16 cellular contexts compared by ENCODE assay signal in genomic region chr16:82329504-82330192, GRCh38.
DNase-seq lines count a peak whose midpoint lies in the region; ATAC-seq and TF ChIP-seq lines count a peak whose summit lies in the region.
"Had no signal": no experiment of that assay in that cellular context is flagged by ENCODE, and none has a peak within 500 bp of the region (broad histone marks: within the 10 kb centered on the region; RNA-seq: fewer than 3 reads in every experiment).

No MANE protein-coding gene starts in this region.

- intact Hi-C loops in lower lobe of right lung (cut with DNase I) = no loop called here

- H3K27ac Mint-ChIP-seq in activated naive CD8-positive, alpha-beta T cell treated with anti-CD3 and anti-CD28 coated beads for 36 hours = no peak overlapping the region
- H3K27ac Mint-ChIP-seq: activated CD4-positive, alpha-beta T cell treated with anti-CD3 and anti-CD28 coated beads, Interleukin-2, amount 10 ng/mL, durations not matched to agents 7 days and 5 days; B cell; naive B cell had no signal

- TF ChIP-seq CTCF in lower lobe of right lung (IDR thresholded peaks at IDR 0.05) = no peak

- peak; percentile 92 for DNase-seq in DMS53 treated with DMSO at 0.1 percent for 48 hours (lab: John Stamatoyannopoulos, UW; ENCODE audit: unreplicated experiment)
- DNase-seq in NCI-H146 treated with DMSO at 0.1 percent for 48 hours (lab: John Stamatoyannopoulos, UW; ENCODE audit: unreplicated experiment) = peak; percentile 58
- peak; percentile 66 for DNase-seq in NCI-H774 (lab: John Stamatoyannopoulos, UW)
- no peak for DNase-seq in lower lobe of right lung
- DNase-seq in stimulated activated CD4-positive, alpha-beta T cell treated with anti-CD3 and anti-CD28 coated beads, Interleukin-4, amount 100 ng/mL, for 24 hours = no peak
- no peak for DNase-seq in activated naive CD8-positive, alpha-beta T cell treated with anti-CD3 and anti-CD28 coated beads for 36 hours
- DNase-seq: activated CD4-positive, alpha-beta T cell treated with anti-CD3 and anti-CD28 coated beads, Interleukin-2, amount 10 ng/mL, durations not matched to agents 7 days and 5 days; naive B cell; NCI-H2227 treated with DMSO at 0.1 percent for 48 hours; RPMI8226; stimulated activated naive CD8-positive, alpha-beta T cell treated with anti-CD3 and anti-CD28 coated beads, Interleukin-15, Interleukin-2, amounts not matched to agents 100 U/mL and 50 U/mL, for 24 hours; T-helper 2 cell had no signal

- H3K36me3 Mint-ChIP-seq in activated naive CD8-positive, alpha-beta T cell treated with anti-CD3 and anti-CD28 coated beads for 36 hours = peaks cover 3% of the 10 kb centered on the region
- H3K36me3 Mint-ChIP-seq: naive B cell had no signal

- H3K27me3 Mint-ChIP-seq in activated naive CD8-positive, alpha-beta T cell treated with anti-CD3 and anti-CD28 coated beads for 36 hours = peaks cover 3% of the 10 kb centered on the region
- H3K27me3 Mint-ChIP-seq: activated CD4-positive, alpha-beta T cell treated with anti-CD3 and anti-CD28 coated beads, Interleukin-2, amount 10 ng/mL, durations not matched to agents 7 days and 5 days had no signal

- H3K4me3 ChIP-seq in lower lobe of right lung = no peak overlapping the region
- H3K4me3 ChIP-seq: gastroesophageal sphincter had no signal

- ATAC-seq in lower lobe of right lung = peak; percentile 42 to 76
- no peak for ATAC-seq in HG02678 (IDR thresholded peaks at IDR 0.05; ENCODE audit: unreplicated experiment)
- ATAC-seq in HG02610 (IDR thresholded peaks at IDR 0.05; ENCODE audit: unreplicated experiment) = no peak
- ATAC-seq: gastroesophageal sphincter; stimulated activated naive CD8-positive, alpha-beta T cell treated with anti-CD3 and anti-CD28 coated beads, Interleukin-15, Interleukin-2, amounts not matched to agents 100 U/mL and 50 U/mL, for 24 hours had no signal

- H3K4me1 ChIP-seq in lower lobe of right lung = no peaks in the 10 kb centered on the region
- H3K4me1 ChIP-seq: gastroesophageal sphincter had no signal

- H3K9me3 ChIP-seq in lower lobe of right lung = no peaks in the 10 kb centered on the region
- H3K9me3 ChIP-seq: gastroesophageal sphincter had no signal

- no peaks in the 10 kb centered on the region for H3K36me3 ChIP-seq in lower lobe of right lung
- H3K36me3 ChIP-seq: gastroesophageal sphincter had no signal

- no peak overlapping the region for H3K4me3 Mint-ChIP-seq in activated naive CD8-positive, alpha-beta T cell treated with anti-CD3 and anti-CD28 coated beads for 36 hours
- H3K4me3 Mint-ChIP-seq: activated CD4-positive, alpha-beta T cell treated with anti-CD3 and anti-CD28 coated beads, Interleukin-2, amount 10 ng/mL, durations not matched to agents 7 days and 5 days; B cell; naive B cell had no signal

- no peak overlapping the region for H3K27ac ChIP-seq in lower lobe of right lung
- H3K27ac ChIP-seq: gastroesophageal sphincter had no signal

- H3K27me3 ChIP-seq in lower lobe of right lung (ENCODE audit: low read depth) = no peaks in the 10 kb centered on the region

- no peaks in the 10 kb centered on the region for H3K9me3 Mint-ChIP-seq in activated naive CD8-positive, alpha-beta T cell treated with anti-CD3 and anti-CD28 coated beads for 36 hours
- H3K9me3 Mint-ChIP-seq: activated CD4-positive, alpha-beta T cell treated with anti-CD3 and anti-CD28 coated beads, Interleukin-2, amount 10 ng/mL, durations not matched to agents 7 days and 5 days had no signal

- no peaks in the 10 kb centered on the region for H3K4me1 Mint-ChIP-seq in activated naive CD8-positive, alpha-beta T cell treated with anti-CD3 and anti-CD28 coated beads for 36 hours
- H3K4me1 Mint-ChIP-seq: activated CD4-positive, alpha-beta T cell treated with anti-CD3 and anti-CD28 coated beads, Interleukin-2, amount 10 ng/mL, durations not matched to agents 7 days and 5 days; B cell; naive B cell had no signal

Comparison
In these comparisons a context has a peak if more than half of its experiments do, and no peak if none do; other contexts are left out.
1. DNase-seq: peak in DMS53 treated with DMSO at 0.1 percent for 48 hours (single experiment), NCI-H146 treated with DMSO at 0.1 percent for 48 hours (single experiment) and NCI-H774 (single experiment); none in lower lobe of right lung (single experiment), stimulated activated CD4-positive, alpha-beta T cell treated with anti-CD3 and anti-CD28 coated beads, Interleukin-4, amount 100 ng/mL, for 24 hours (single experiment) and activated naive CD8-positive, alpha-beta T cell treated with anti-CD3 and anti-CD28 coated beads for 36 hours (single experiment).
2. ATAC-seq: peak in lower lobe of right lung (2 of 2); none in HG02678 (single experiment) and HG02610 (single experiment).